Comparison of ENCODE assay signal across 8 cellular contexts in genomic region chr4:128810871-128811570, GRCh38. TPM values are rescaled to one million over a fixed set of nuclear protein-coding genes. Genes with fewer than 3 reads are reported as not detected.
DNase-seq lines count a peak whose midpoint lies in the region; ATAC-seq, FAIRE-seq and TF ChIP-seq lines count a peak whose summit lies in the region.

No MANE protein-coding gene starts in this region.

- TF ChIP-seq EP300 in upper lobe of left lung (IDR thresholded peaks at IDR 0.05): no peak

- intact Hi-C loops in heart left ventricle (cut with DNase I): loop anchor here (2.0 to 10.0 kb wide), 13 partner anchors 36 to 526 kb away; partner anchors contain the start of genes PGRMC2 (in 4 of the 10), SCLT1 (in 2 of the 10) and C4orf33 (in 1 of the 10)

- TF ChIP-seq POLR2A in GM12891 (IDR thresholded peaks at IDR 0.05; ENCODE audit: low read depth, low read length) (peak; percentile 77), heart left ventricle (IDR thresholded peaks at IDR 0.05) (peak in 1 of 2 donors; percentile 41), upper lobe of left lung (IDR thresholded peaks at IDR 0.05) (peak in 3 of 4 donors; percentile 44 to 58 (median 57))

- ATAC-seq in HG02759 (IDR thresholded peaks at IDR 0.05; ENCODE audit: unreplicated experiment): peak; percentile 49
- ATAC-seq in heart left ventricle: peak; percentile 44 to 60 (median 59)
- ATAC-seq in upper lobe of left lung (ENCODE audit: low FRiP score in 2 of 2): peak; percentile 58 to 85

- peaks cover 0 to 30% (median 9%) of the 10 kb centered on the region in 12 donors for H3K4me1 ChIP-seq in heart left ventricle
- H3K4me1 ChIP-seq in upper lobe of left lung: peaks cover 9 to 20% (median 11%) of the 10 kb centered on the region in 4 donors

- H3K27me3 ChIP-seq in heart left ventricle (no peaks in the 10 kb centered on the region), upper lobe of left lung (no peaks in the 10 kb centered on the region)

- TF ChIP-seq CTCF in heart left ventricle (IDR thresholded peaks at IDR 0.05) (no peak), upper lobe of left lung (IDR thresholded peaks at IDR 0.05) (peak in 1 of 6 experiments; percentile 8)

- H3K27ac ChIP-seq in adipose tissue (ENCODE audit: low read depth, low read length) (peak overlapping the region; percentile 29), heart left ventricle (peak overlapping the region; percentile 90 to 97 (median 96)), upper lobe of left lung (peak overlapping the region; percentile 87 to 94 (median 92))

- 0% methylated on average over 41 to 50 of the region's 50 CpGs for WGBS in adipose tissue, 3 donors
- WGBS in heart left ventricle, 4 donors: 0 to 1% (median 1%) methylated on average over 12 to 50 of the region's 50 CpGs
- WGBS in upper lobe of left lung, 2 donors: 0 to 1% methylated on average over 31 to 46 of the region's 50 CpGs

- H3K9me3 ChIP-seq in heart left ventricle: no peaks in the 10 kb centered on the region
- H3K9me3 ChIP-seq in upper lobe of left lung: no peaks in the 10 kb centered on the region

- FAIRE-seq in GM12891 (lab: Jason Lieb, UNC): peak; percentile 92

- H3K36me3 ChIP-seq in heart left ventricle (no peaks in the 10 kb centered on the region), upper lobe of left lung (no peaks in the 10 kb centered on the region)

- H3K4me3 ChIP-seq in heart left ventricle (peak overlapping the region; percentile 64 to 94 (median 88)), upper lobe of left lung (peak overlapping the region; percentile 76 to 95 (median 84))

- peak; percentile 53 for DNase-seq in GM12891 (ENCODE audit: insufficient read length, low spot score)
- peak; percentile 62 for DNase-seq in NCI-H128 (lab: John Stamatoyannopoulos, UW; ENCODE audit: unreplicated experiment)
- DNase-seq in SW480 (ENCODE audit: low spot score): peak; percentile 82
- peak; percentile 76 to 90 (median 78) for DNase-seq in heart left ventricle
- peak; percentile 54 for DNase-seq in pons (ENCODE audit: low spot score)
- DNase-seq in upper lobe of left lung: peak; percentile 85 to 95

TF ChIP-seq in GM12891, 5 proteins besides CTCF, POLR2A, EP300 and RAD21:
- no peak for TF ChIP-seq PAX5 (IDR thresholded peaks at IDR 0.05; ENCODE audit: insufficient read depth, low read length, severe bottlenecking)
- peak; percentile 45; the same call in 1 of the 2 replicates for TF ChIP-seq TAF1 (IDR thresholded peaks at IDR 0.05; ENCODE audit: low read depth, low read length)
- TF ChIP-seq POU2F2 (IDR thresholded peaks at IDR 0.05; ENCODE audit: low read depth, low read length): peak; percentile 24; the same call in 1 of the 2 replicates
- 0 out of 2 replicates have a peak, but pooled peaks have one; percentile 0 for TF ChIP-seq POLR2AphosphoS5 (IDR thresholded peaks at IDR 0.05; ENCODE audit: low read depth, low read length)
- no peak for TF ChIP-seq SPI1 (IDR thresholded peaks at IDR 0.05; ENCODE audit: low read depth, low read length)

RNA-seq across cellular contexts. Expression of gene JADE1, which starts 1.5 kb away (rescaled TPM):
- 10.7 TPM for polyA plus RNA-seq in GM12891 (2012; ENCODE audit: low read depth, missing spikeins)
- polyA plus RNA-seq in adipose tissue: 10 to 100 TPM; 12.6 to 32.2 (median 20.8) TPM
- total RNA-seq in heart left ventricle: 10 to 100 TPM; 18.1 to 31.9 (median 22.7) TPM
- 10 to 100 TPM; 15.0 to 19.7 TPM for polyA plus RNA-seq in heart left ventricle
- 10 to 100 TPM; 26.2 to 46.5 (median 38.1) TPM for total RNA-seq in upper lobe of left lung

Comparison
In these comparisons a context has a peak if more than half of its experiments do, and no peak if none do; other contexts are left out.
1. Peak in every context shown above with its lines: DNase-seq, ATAC-seq, H3K4me3 ChIP-seq and H3K27ac ChIP-seq.
2. H3K27ac ChIP-seq: peak in every context shown above with its lines; median percentile 96 in heart left ventricle; 92 in upper lobe of left lung; 29 in adipose tissue.